In the genomic region with DNA sequence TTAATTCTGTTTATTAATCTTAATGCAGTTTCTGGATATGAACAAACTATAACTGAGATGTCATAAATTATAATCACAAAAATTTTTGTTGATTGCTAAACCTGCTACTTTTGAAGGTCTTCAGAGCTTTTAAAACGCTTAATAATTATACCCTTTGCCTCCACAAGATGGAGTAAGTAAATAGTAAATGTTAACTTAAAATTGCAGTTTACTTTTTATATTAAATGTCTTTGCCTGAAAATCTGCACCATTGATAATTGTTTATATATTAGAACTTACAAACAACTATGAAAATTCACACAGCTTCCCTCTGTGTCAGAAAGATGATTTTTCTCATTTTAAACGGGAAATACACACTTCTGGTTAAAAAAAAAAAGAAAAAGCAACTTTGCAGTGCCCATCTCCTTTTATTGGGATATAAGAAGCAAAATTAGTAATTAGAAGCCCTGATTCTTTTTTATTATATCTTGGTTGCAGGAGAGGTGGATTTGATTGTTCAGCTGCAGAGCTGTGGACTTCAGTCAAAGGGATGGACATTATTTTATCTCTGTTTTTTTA, we compare ENCODE assay signal across 10 cellular contexts. TPM values are rescaled to one million over a fixed set of nuclear protein-coding genes. Genes with fewer than 3 reads are reported as not detected.
A peak's percentile ranks its signal among the peaks of the same experiment; 100 is the strongest.
DNase-seq lines count a peak whose midpoint lies in the region; ATAC-seq, FAIRE-seq and TF ChIP-seq lines count a peak whose summit lies in the region.
"Had no signal": no experiment of that assay in that cellular context is flagged by ENCODE, and none has a peak within 500 bp of the region (broad histone marks: within the 10 kb centered on the region; RNA-seq: fewer than 3 reads in every experiment).

No MANE protein-coding gene starts in this region.

- H2AFZ ChIP-seq in K562 (ENCODE audit: low read depth, low read length): no peak overlapping the region

- H3K4me1 Mint-ChIP-seq in nephron: no peaks in the 10 kb centered on the region
- H3K4me1 Mint-ChIP-seq in activated naive CD4-positive, alpha-beta T cell treated with anti-CD3 and anti-CD28 coated beads for 36 hours (ENCODE audit: low read depth): no peaks in the 10 kb centered on the region

- CTCF ChIA-PET in K562 (lab: Yijun Ruan, JAX; ENCODE audit: low intra/inter-chr PET ratio): interaction anchor here (2.7 kb wide), 1 partner anchor 249 kb away, joined by 10 read pairs; no protein-coding TSS in a partner anchor
- CTCF ChIA-PET in activated naive CD4-positive, alpha-beta T cell treated with anti-CD3 and anti-CD28 coated beads for 36 hours (lab: Charles Lee): interaction anchor here (0.6 to 0.7 kb wide), 3 partner anchors 117 to 229 kb away, joined by 3 read pairs; no protein-coding TSS in a partner anchor

- intact Hi-C loops in K562 (cut with micrococcal nuclease): loop anchor here (2.0 kb wide), 1 partner anchor 249 kb away; no protein-coding TSS in a partner anchor
- intact Hi-C loops in activated naive CD4-positive, alpha-beta T cell treated with anti-CD3 and anti-CD28 coated beads for 36 hours (cut with micrococcal nuclease): loop anchor here (2.0 kb wide), 2 partner anchors 323 to 699 kb away; no protein-coding TSS in a partner anchor

- no peak overlapping the region for H3K27ac ChIP-seq in K562 (ENCODE audit: extremely low read depth, low read depth, low read length)
- H3K27ac ChIP-seq: coronary artery had no signal

- no peaks in the 10 kb centered on the region for H3K9me1 ChIP-seq in K562 (ENCODE audit: control insufficient read depth, insufficient read depth, low read length)

- no peaks in the 10 kb centered on the region for H3K79me2 ChIP-seq in K562 (ENCODE audit: control insufficient read depth, insufficient read depth, low read length)

- no peaks in the 10 kb centered on the region for H4K20me1 ChIP-seq in K562 (replicated peaks; ENCODE audit: control insufficient read depth, insufficient read depth, low read length)

- TF ChIP-seq POLR2A in K562 (conservative IDR thresholded peaks at IDR 0.05) (no peak), H54 (IDR thresholded peaks at IDR 0.05; ENCODE audit: low read depth, low read length) (no peak)

- no peak for ATAC-seq in K562

- H3K27me3 Mint-ChIP-seq in nephron (ENCODE audit: low read depth): no peaks in the 10 kb centered on the region
- no peaks in the 10 kb centered on the region for H3K27me3 Mint-ChIP-seq in activated naive CD4-positive, alpha-beta T cell treated with anti-CD3 and anti-CD28 coated beads for 36 hours (ENCODE audit: low read depth)

- no peak overlapping the region for H3K4me3 Mint-ChIP-seq in nephron
- no peak overlapping the region for H3K4me3 Mint-ChIP-seq in activated naive CD4-positive, alpha-beta T cell treated with anti-CD3 and anti-CD28 coated beads for 36 hours

- H3K36me3 Mint-ChIP-seq in nephron (ENCODE audit: low read depth): peaks cover 42% of the 10 kb centered on the region
- peaks cover 20% of the 10 kb centered on the region for H3K36me3 Mint-ChIP-seq in activated naive CD4-positive, alpha-beta T cell treated with anti-CD3 and anti-CD28 coated beads for 36 hours (ENCODE audit: low read depth)

- no TSS peak for BruUV-seq in K562 (replicated peaks; lab: Mats Ljungman, UMichigan)

- no peaks in the 10 kb centered on the region for H3K27me3 ChIP-seq in K562 (ENCODE audit: control insufficient read depth in 2 of 2, insufficient read depth in 2 of 2, low read length in 2 of 2)

- FAIRE-seq in D721Med (lab: Jason Lieb, UNC) (no peak), K562 (lab: Jason Lieb, UNC) (no peak), H54 (lab: Jason Lieb, UNC) (no peak)

- H3K4me3 ChIP-seq in Jurkat, Clone E6-1 (ENCODE audit: low read length): no peak overlapping the region
- no peak overlapping the region for H3K4me3 ChIP-seq in K562
- H3K4me3 ChIP-seq: coronary artery had no signal

- TF ChIP-seq RAD21 in K562 (CRISPR knock-in tag; conservative IDR thresholded peaks at IDR 0.05 in 1 of 2, IDR thresholded peaks at IDR 0.05 in 1 of 2): peak in 1 of 2 experiments; percentile 29; a peak in 2 of 4 replicates

- no peaks in the 10 kb centered on the region for H3K4me1 ChIP-seq in K562 (replicated peaks in 1 of 2; ENCODE audit: control insufficient read depth in 2 of 2, insufficient read depth in 2 of 2, low read length in 2 of 2)

- no peaks in the 10 kb centered on the region for H3K9me3 ChIP-seq in K562 (replicated peaks; ENCODE audit: control insufficient read depth, insufficient read depth, low read depth, low read length)

- H3K4me2 ChIP-seq in K562 (ENCODE audit: insufficient read depth, low read length): no peak overlapping the region

- TF ChIP-seq CTCF in D721Med (IDR thresholded peaks at IDR 0.05; ENCODE audit: insufficient read depth, missing control alignments) (peak; percentile 40), K562 (IDR thresholded peaks at IDR 0.05 in 2 of 3, conservative IDR thresholded peaks at IDR 0.05 in 1 of 3; ENCODE audit: insufficient read depth in 2 of 3, low read depth in 1 of 3, low read length in 3 of 3) (peak in 1 of 3 experiments; percentile 31; a peak in 1 of 6 replicates), nephron (IDR thresholded peaks at IDR 0.05; ENCODE audit: unreplicated experiment in 3 of 3) (peak; percentile 35 to 52 (median 39))

- no peak overlapping the region for H3K27ac Mint-ChIP-seq in nephron
- no peak overlapping the region for H3K27ac Mint-ChIP-seq in activated naive CD4-positive, alpha-beta T cell treated with anti-CD3 and anti-CD28 coated beads for 36 hours

- H3K9ac ChIP-seq in K562 (ENCODE audit: insufficient read depth in 1 of 2, low read depth in 2 of 2, low read length in 2 of 2): no peak overlapping the region

- no peak for TF ChIP-seq EP300 in K562 (IDR thresholded peaks at IDR 0.05; ENCODE audit: low read length)

- peaks cover 76% of the 10 kb centered on the region for H3K36me3 ChIP-seq in K562 (ENCODE audit: control insufficient read depth, insufficient read depth, low read length)

- no peaks in the 10 kb centered on the region for H3K9me3 Mint-ChIP-seq in nephron
- H3K9me3 Mint-ChIP-seq in activated naive CD4-positive, alpha-beta T cell treated with anti-CD3 and anti-CD28 coated beads for 36 hours: no peaks in the 10 kb centered on the region

- WGBS in K562 (ENCODE audit: insufficient coverage, low coverage, missing lambda C conversion rate): 40% methylated on average over 2 of the region's 2 CpGs

- POLR2A ChIA-PET in K562 (lab: Yijun Ruan, JAX): no interaction called here

- in situ Hi-C loops in K562 (cut with MboI): loop anchor here (25.0 kb wide), 1 partner anchor 705 kb away; no protein-coding TSS in a partner anchor

- DNase-seq in D721Med (ENCODE audit: insufficient read length, low spot score): no peak
- DNase-seq in Jurkat, Clone E6-1 (ENCODE audit: low read depth, low spot score): peak; percentile 11
- no peak for DNase-seq in K562 (ENCODE audit: extremely low read depth in 1 of 4, low spot score in 3 of 4)
- no peak for DNase-seq in kidney tubule cell (ENCODE audit: low spot score)
- DNase-seq in activated naive CD4-positive, alpha-beta T cell treated with anti-CD3 and anti-CD28 coated beads for 36 hours: no peak
- DNase-seq in H54 (ENCODE audit: insufficient read length, low spot score): no peak
- DNase-seq: KG1, SHP77 had no signal

TF ChIP-seq in K562, 482 proteins besides CTCF, POLR2A, EP300 and RAD21 (continues in another document):
- TF ChIP-seq ARID3A (IDR thresholded peaks at IDR 0.05; ENCODE audit: borderline replicate concordance, low read depth, low read length) (peak; percentile 45; the same call in 1 of the 2 replicates), SOX6 (IDR thresholded peaks at IDR 0.05) (no peak)

RNA-seq across cellular contexts. Expression of gene SCFD1, which starts 35.6 kb away (rescaled TPM):
- 57.8 TPM for polyA plus RNA-seq in Jurkat, Clone E6-1 (2012; ENCODE audit: insufficient read depth, insufficient read length)
- total RNA-seq in K562 (2011; cell fraction: chromatin; rRNA removed; ENCODE audit: low replicate concordance): 85.0 and 349 TPM in 2 replicates
- total RNA-seq in K562 (2011; cell fraction: nucleolus; rRNA removed): 36.5 and 54.1 TPM in 2 replicates
- total RNA-seq in K562 (2011; cell fraction: nucleoplasm; rRNA removed): 106 and 172 TPM in 2 replicates
- total RNA-seq in K562 (2014; rRNA removed) (46.7 and 49.6 TPM in 2 replicates), K562 (2014; rRNA removed; fragmentation: Illumina TruSeq; extraction: Trizol) (94.2 and 96.0 TPM in 2 replicates), K562 (2015; rRNA removed; fragmentation: Illumina TruSeq; extraction: Trizol) (64.0 and 75.2 TPM in 2 replicates), K562 (2021) (54.6 and 56.9 TPM in 2 replicates)
- polyA plus RNA-seq in K562 (2011; rRNA removed) (83.5 and 112 TPM in 2 replicates), K562 (2014; fragmentation: Illumina TruSeq; extraction: Trizol) (54.0 and 60.1 TPM in 2 replicates), K562 (2014; fragmentation: Nextera tagmentation; extraction: Ambion mirVana) (10 to 100 TPM; 75.8 to 86.8 TPM), K562 (2014; rRNA removed) (48.9 and 81.3 TPM in 2 replicates)
- polyA plus RNA-seq in K562 (2011; cell fraction: cytosol; rRNA removed): 17.1 and 34.0 TPM in 2 replicates
- 29.6 and 54.3 TPM in 2 replicates for polyA plus RNA-seq in K562 (2011; cell fraction: nucleus; rRNA removed)
- 49.4 and 60.8 TPM in 2 replicates for polyA plus RNA-seq in K562 (2012)
- polyA minus RNA-seq in K562 (2011; rRNA and poly(A)+ RNA removed): 148 and 150 TPM in 2 replicates
- 23.0 and 33.3 TPM in 2 replicates for polyA minus RNA-seq in K562 (2011; cell fraction: cytosol; rRNA and poly(A)+ RNA removed)
- polyA minus RNA-seq in K562 (2011; cell fraction: nucleus; rRNA and poly(A)+ RNA removed): 62.7 and 127 TPM in 2 replicates
- total RNA-seq in activated naive CD4-positive, alpha-beta T cell treated with anti-CD3 and anti-CD28 coated beads for 36 hours: 10 to 100 TPM; 46.1 to 55.2 TPM
